Comparison of ENCODE assay signal across 1 cellular context in genomic region chr4:26959654-26960047, GRCh38.
TF ChIP-seq lines count a peak whose summit lies in the region.

No MANE protein-coding gene starts in this region.

TF ChIP-seq in GM23338, 12 proteins besides CTCF, POLR2A, EP300 and RAD21 (continued from another document):
- TF ChIP-seq REST (IDR thresholded peaks at IDR 0.05; ENCODE audit: unreplicated experiment): no peak
- TF ChIP-seq STAT1 (IDR thresholded peaks at IDR 0.05; ENCODE audit: unreplicated experiment): no peak
- no peak for TF ChIP-seq ZNF114 (CRISPR knock-in tag; IDR thresholded peaks at IDR 0.05)
- TF ChIP-seq ZNF462 (CRISPR knock-in tag; IDR thresholded peaks at IDR 0.05): no peak
